7 cellular contexts compared by ENCODE assay signal in genomic region chr5:113073629-113074034, GRCh38.
DNase-seq lines count a peak whose midpoint lies in the region; ATAC-seq lines count a peak whose summit lies in the region.
"Not testable (repeated sequence)": the region's sequence is repeated elsewhere in the genome, so short reads cannot be mapped to it uniquely, and the experiment has no call there.

No MANE protein-coding gene starts in this region.

- H3K4me1 Mint-ChIP-seq in activated T-helper 2 cell treated with anti-CD3 and anti-CD28 coated beads, Interferon-gamma antibody, Interleukin-2, Interleukin-4, amounts not matched to agents 10 μg/mL and 5 μg/mL and 100 μg/mL, durations not matched to agents 14 hours and 24 hours and 36 hours (ENCODE audit: low read depth): not testable (repeated sequence)
- peaks cover 18% of the 10 kb centered on the region for H3K4me1 Mint-ChIP-seq in activated naive CD8-positive, alpha-beta T cell treated with anti-CD3 and anti-CD28 coated beads, Interleukin-2, amount 50 U/mL, for 24 hours
- H3K4me1 Mint-ChIP-seq in naive thymus-derived CD4-positive, alpha-beta T cell: peaks cover 7 to 36% (median 27%) of the 10 kb centered on the region in 7 donors

- H3K36me3 ChIP-seq in naive thymus-derived CD4-positive, alpha-beta T cell (ENCODE audit: control insufficient read depth in 2 of 3, insufficient read depth in 3 of 3, low read length in 3 of 3): not testable (repeated sequence)

- peak; percentile 36 for DNase-seq in NCI-H748 (lab: John Stamatoyannopoulos, UW; ENCODE audit: unreplicated experiment)
- peak; percentile 36 for DNase-seq in activated CD4-positive, alpha-beta T cell treated with anti-CD3 and anti-CD28 coated beads for 48 hours
- peak; percentile 67 for DNase-seq in activated CD8-positive, alpha-beta memory T cell treated with anti-CD3 and anti-CD28 coated beads for 24 hours
- DNase-seq in activated T-helper 2 cell treated with anti-CD3 and anti-CD28 coated beads, Interferon-gamma antibody, Interleukin-2, Interleukin-4, amounts not matched to agents 10 μg/mL and 5 μg/mL and 100 μg/mL, durations not matched to agents 14 hours and 24 hours and 36 hours (ENCODE audit: low spot score): peak; percentile 16
- DNase-seq in activated naive CD8-positive, alpha-beta T cell treated with anti-CD3 and anti-CD28 coated beads, Interleukin-2, amount 50 U/mL, for 24 hours: peak; percentile 4
- DNase-seq in naive thymus-derived CD4-positive, alpha-beta T cell: peak in 7 of 9 donors; percentile 13 to 71 (median 42)
- peak; percentile 10 for DNase-seq in stimulated activated CD8-positive, alpha-beta memory T cell treated with anti-CD3 and anti-CD28 coated beads, Interleukin-4, amount 100 ng/mL, for 24 hours (ENCODE audit: low read depth)

- not testable (repeated sequence) for H3K36me3 Mint-ChIP-seq in activated T-helper 2 cell treated with anti-CD3 and anti-CD28 coated beads, Interferon-gamma antibody, Interleukin-2, Interleukin-4, amounts not matched to agents 10 μg/mL and 5 μg/mL and 100 μg/mL, durations not matched to agents 14 hours and 24 hours and 36 hours (ENCODE audit: low read depth); activated naive CD8-positive, alpha-beta T cell treated with anti-CD3 and anti-CD28 coated beads, Interleukin-2, amount 50 U/mL, for 24 hours (ENCODE audit: low read depth)
- peaks cover 8 to 16% (median 9%) of the 10 kb centered on the region in 5 donors for H3K36me3 Mint-ChIP-seq in naive thymus-derived CD4-positive, alpha-beta T cell

- H3K4me3 ChIP-seq in naive thymus-derived CD4-positive, alpha-beta T cell (ENCODE audit: low read length): not testable (repeated sequence)

- not testable (repeated sequence) for H3K27me3 Mint-ChIP-seq in activated T-helper 2 cell treated with anti-CD3 and anti-CD28 coated beads, Interferon-gamma antibody, Interleukin-2, Interleukin-4, amounts not matched to agents 10 μg/mL and 5 μg/mL and 100 μg/mL, durations not matched to agents 14 hours and 24 hours and 36 hours (ENCODE audit: low read depth); activated naive CD8-positive, alpha-beta T cell treated with anti-CD3 and anti-CD28 coated beads, Interleukin-2, amount 50 U/mL, for 24 hours
- H3K27me3 Mint-ChIP-seq in naive thymus-derived CD4-positive, alpha-beta T cell: peaks cover 0 to 11% (median 0%) of the 10 kb centered on the region in 5 donors

- POLR2A ChIA-PET in naive thymus-derived CD4-positive, alpha-beta T cell (lab: Charles Lee): interaction anchor here (0.7 to 1.6 kb wide), 3 partner anchors 9 to 188 kb away, joined by 3 to 5 read pairs (median 3); no protein-coding TSS in a partner anchor

- peaks cover 12% of the 10 kb centered on the region for H3K9me3 Mint-ChIP-seq in activated T-helper 2 cell treated with anti-CD3 and anti-CD28 coated beads, Interferon-gamma antibody, Interleukin-2, Interleukin-4, amounts not matched to agents 10 μg/mL and 5 μg/mL and 100 μg/mL, durations not matched to agents 14 hours and 24 hours and 36 hours
- not testable (repeated sequence) for H3K9me3 Mint-ChIP-seq in activated naive CD8-positive, alpha-beta T cell treated with anti-CD3 and anti-CD28 coated beads, Interleukin-2, amount 50 U/mL, for 24 hours
- H3K9me3 Mint-ChIP-seq in naive thymus-derived CD4-positive, alpha-beta T cell: peaks cover 0 to 21% (median 6%) of the 10 kb centered on the region in 11 donors

- not testable (repeated sequence) for H3K27me3 ChIP-seq in naive thymus-derived CD4-positive, alpha-beta T cell (ENCODE audit: control insufficient read depth in 2 of 2, insufficient read depth in 2 of 2, low read length in 2 of 2)

- H3K27ac Mint-ChIP-seq in activated T-helper 2 cell treated with anti-CD3 and anti-CD28 coated beads, Interferon-gamma antibody, Interleukin-2, Interleukin-4, amounts not matched to agents 10 μg/mL and 5 μg/mL and 100 μg/mL, durations not matched to agents 14 hours and 24 hours and 36 hours; activated naive CD8-positive, alpha-beta T cell treated with anti-CD3 and anti-CD28 coated beads, Interleukin-2, amount 50 U/mL, for 24 hours: not testable (repeated sequence)
- H3K27ac Mint-ChIP-seq in naive thymus-derived CD4-positive, alpha-beta T cell: peak overlapping the region in 6 of 9 donors; percentile 54 to 92 (median 72)

- not testable (repeated sequence) for ATAC-seq in activated naive CD8-positive, alpha-beta T cell treated with anti-CD3 and anti-CD28 coated beads, Interleukin-2, amount 50 U/mL, for 24 hours; naive thymus-derived CD4-positive, alpha-beta T cell

- H3K4me3 Mint-ChIP-seq in activated T-helper 2 cell treated with anti-CD3 and anti-CD28 coated beads, Interferon-gamma antibody, Interleukin-2, Interleukin-4, amounts not matched to agents 10 μg/mL and 5 μg/mL and 100 μg/mL, durations not matched to agents 14 hours and 24 hours and 36 hours (ENCODE audit: low read depth); activated naive CD8-positive, alpha-beta T cell treated with anti-CD3 and anti-CD28 coated beads, Interleukin-2, amount 50 U/mL, for 24 hours: not testable (repeated sequence)
- H3K4me3 Mint-ChIP-seq in naive thymus-derived CD4-positive, alpha-beta T cell: peak overlapping the region in 9 of 10 donors; percentile 2 to 76 (median 60)

- not testable (repeated sequence) for H3K27ac ChIP-seq in naive thymus-derived CD4-positive, alpha-beta T cell (ENCODE audit: low read depth, low read length)

- peaks cover 0 to 11% of the 10 kb centered on the region in 2 donors for H3K4me1 ChIP-seq in naive thymus-derived CD4-positive, alpha-beta T cell (ENCODE audit: control insufficient read depth in 2 of 2, insufficient read depth in 2 of 2, low read length in 2 of 2)

- CTCF ChIA-PET in naive thymus-derived CD4-positive, alpha-beta T cell (lab: Charles Lee): interaction anchor here (0.7 to 1.4 kb wide), 8 partner anchors 11 to 531 kb away, joined by 3 to 5 read pairs (median 4); no protein-coding TSS in a partner anchor

- not testable (repeated sequence) for H3K9me3 ChIP-seq in naive thymus-derived CD4-positive, alpha-beta T cell (ENCODE audit: control insufficient read depth in 2 of 3, low read length in 3 of 3)

- intact Hi-C loops in activated T-helper 2 cell treated with anti-CD3 and anti-CD28 coated beads, Interferon-gamma antibody, Interleukin-2, Interleukin-4, amounts not matched to agents 10 μg/mL and 5 μg/mL and 100 μg/mL, durations not matched to agents 14 hours and 24 hours and 36 hours (cut with micrococcal nuclease): not testable (repeated sequence)
- intact Hi-C loops in naive thymus-derived CD4-positive, alpha-beta T cell (cut with micrococcal nuclease): loop anchor here in 1 of 2 donors (1.0 to 5.0 kb wide), 3 partner anchors 51 to 259 kb away; no protein-coding TSS in a partner anchor

Comparison
In these comparisons a context has a peak if more than half of its experiments do, and no peak if none do; other contexts are left out.
1. DNase-seq: peak in every context shown above with its lines; median percentile 67 in activated CD8-positive, alpha-beta memory T cell treated with anti-CD3 and anti-CD28 coated beads for 24 hours; 42 in naive thymus-derived CD4-positive, alpha-beta T cell; 36 in NCI-H748; 36 in activated CD4-positive, alpha-beta T cell treated with anti-CD3 and anti-CD28 coated beads for 48 hours; 16 in activated T-helper 2 cell treated with anti-CD3 and anti-CD28 coated beads, Interferon-gamma antibody, Interleukin-2, Interleukin-4, amounts not matched to agents 10 μg/mL and 5 μg/mL and 100 μg/mL, durations not matched to agents 14 hours and 24 hours and 36 hours; 10 in stimulated activated CD8-positive, alpha-beta memory T cell treated with anti-CD3 and anti-CD28 coated beads, Interleukin-4, amount 100 ng/mL, for 24 hours; 4 in activated naive CD8-positive, alpha-beta T cell treated with anti-CD3 and anti-CD28 coated beads, Interleukin-2, amount 50 U/mL, for 24 hours.